Comparison of ENCODE assay signal across 1 cellular context in the genomic region with DNA sequence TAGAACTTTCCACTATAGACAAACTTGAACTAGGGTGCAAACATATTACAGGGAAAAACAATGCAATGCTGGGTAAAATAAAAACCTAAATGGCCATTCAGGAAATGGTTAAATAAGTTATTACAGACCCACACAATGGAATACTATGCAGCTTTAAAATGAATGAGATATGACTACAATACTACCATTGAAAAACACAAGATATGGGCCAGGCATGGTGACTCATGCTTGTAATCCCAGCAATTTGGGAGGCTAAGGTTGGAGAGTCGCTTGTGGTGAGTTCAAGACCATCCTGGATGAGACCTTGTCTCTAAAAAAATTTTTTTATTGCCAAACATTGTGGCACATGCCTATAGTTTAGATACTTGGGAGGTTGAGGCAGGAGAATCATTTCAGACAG.
TF ChIP-seq lines count a peak whose summit lies in the region.

No MANE protein-coding gene starts in this region.

TF ChIP-seq in endothelial cell of umbilical vein, 7 proteins besides CTCF, POLR2A, EP300 and RAD21:
- TF ChIP-seq EZH2 (IDR thresholded peaks at IDR 0.05; ENCODE audit: borderline replicate concordance, low read depth, low read length, severe bottlenecking) (no peak), POLR2AphosphoS5 (IDR thresholded peaks at IDR 0.05; ENCODE audit: insufficient read depth, low read depth, low read length) (no peak), GATA2 (IDR thresholded peaks at IDR 0.05; ENCODE audit: insufficient read depth, insufficient read length, low read depth, low read length) (no peak), JUN (IDR thresholded peaks at IDR 0.05; ENCODE audit: borderline replicate concordance, insufficient read depth, insufficient read length, low read depth) (no peak), MYC (IDR thresholded peaks at IDR 0.05; ENCODE audit: low read depth, low read length) (no peak), FOS (IDR thresholded peaks at IDR 0.05; ENCODE audit: borderline replicate concordance, insufficient read depth, low read length) (no peak)
- TF ChIP-seq, protein P1, sequence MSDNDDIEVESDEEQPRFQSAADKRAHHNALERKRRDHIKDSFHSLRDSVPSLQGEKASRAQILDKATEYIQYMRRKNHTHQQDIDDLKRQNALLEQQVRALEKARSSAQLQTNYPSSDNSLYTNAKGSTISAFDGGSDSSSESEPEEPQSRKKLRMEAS (IDR thresholded peaks at IDR 0.05; ENCODE audit: insufficient read depth, insufficient read length): no peak
TF ChIP-seq in endothelial cell of umbilical vein: peak in this region for 0.
